11 cellular contexts compared by ENCODE assay signal in genomic region chr6:148272084-148272483, GRCh38.
A peak's percentile ranks its signal among the peaks of the same experiment; 100 is the strongest.
DNase-seq lines count a peak whose midpoint lies in the region; ATAC-seq and TF ChIP-seq lines count a peak whose summit lies in the region.
"Had no signal": no experiment of that assay in that cellular context is flagged by ENCODE, and none has a peak within 500 bp of the region (broad histone marks: within the 10 kb centered on the region; RNA-seq: fewer than 3 reads in every experiment).

No MANE protein-coding gene starts in this region.

- H3K4ac ChIP-seq in neuronal stem cell (ENCODE audit: low read length), result no peak overlapping the region

- TF ChIP-seq CTCF in fibroblast of lung (conservative IDR thresholded peaks at IDR 0.05 in 1 of 2, IDR thresholded peaks at IDR 0.05 in 1 of 2; ENCODE audit: low read depth in 1 of 2, low read length in 2 of 2), result no peak

- no peak overlapping the region for H2BK15ac ChIP-seq in neuronal stem cell (ENCODE audit: low read length)

- H3K27ac ChIP-seq in SJSA1, result peak overlapping the region; percentile 79
- H3K27ac ChIP-seq in fibroblast of lung (ENCODE audit: insufficient read depth, low read length), result peak overlapping the region; percentile 83
- H3K27ac ChIP-seq in neuronal stem cell (replicated peaks; ENCODE audit: low read length), result no peak overlapping the region

- H3K27me3 ChIP-seq in SJSA1 (replicated peaks) (no peaks in the 10 kb centered on the region), fibroblast of lung (ENCODE audit: control insufficient read depth, insufficient read depth, low read length) (no peaks in the 10 kb centered on the region), neuronal stem cell (ENCODE audit: control insufficient read depth in 3 of 3, insufficient read depth in 3 of 3, low read depth in 1 of 3, low read length in 3 of 3) (no peaks in the 10 kb centered on the region)
- H3K27me3 ChIP-seq: transverse colon had no signal

- H3K14ac ChIP-seq in neuronal stem cell (ENCODE audit: low read length), result no peak overlapping the region

- WGBS in neuronal stem cell (ENCODE audit: extremely low coverage in 2 of 2, insufficient read length in 2 of 2, insufficient replicate concordance in 1 of 2), 2 donors, result no CpG with 5 or more reads among the region's 5 CpGs

- H3K79me1 ChIP-seq in neuronal stem cell (ENCODE audit: low read depth, low read length), result peaks cover 1% of the 10 kb centered on the region

- H3K4me2 ChIP-seq in fibroblast of lung (ENCODE audit: extremely low read depth, insufficient read depth, low read length) (peak overlapping the region; percentile 63), neuronal stem cell (ENCODE audit: insufficient read depth, low read length, poor library complexity, severe bottlenecking) (no peak overlapping the region)

- H2BK5ac ChIP-seq in neuronal stem cell (ENCODE audit: low read length), result no peak overlapping the region

- no peak overlapping the region for H2AFZ ChIP-seq in fibroblast of lung (ENCODE audit: low read length)
- peak overlapping the region; percentile 61 for H2AFZ ChIP-seq in neuronal stem cell (ENCODE audit: low read length)

- H3K18ac ChIP-seq in neuronal stem cell (ENCODE audit: low read length), result no peak overlapping the region

- ATAC-seq in HG03025 (IDR thresholded peaks at IDR 0.05; ENCODE audit: low FRiP score, unreplicated experiment), result no peak
- ATAC-seq: activated T-cell treated with anti-CD3 and anti-CD28 coated beads, Interleukin-2, amount 50 U/mL, for 72 hours had no signal

- H3K36me3 ChIP-seq in SJSA1 (no peaks in the 10 kb centered on the region), fibroblast of lung (ENCODE audit: control insufficient read depth, insufficient read depth, low read length) (no peaks in the 10 kb centered on the region), neuronal stem cell (replicated peaks in 1 of 2; ENCODE audit: control insufficient read depth in 2 of 2, insufficient read depth in 2 of 2, low read length in 2 of 2) (no peaks in the 10 kb centered on the region)
- H3K36me3 ChIP-seq: transverse colon had no signal

- no peak overlapping the region for H4K8ac ChIP-seq in neuronal stem cell (ENCODE audit: low read depth, low read length)

- H2AK5ac ChIP-seq in neuronal stem cell (ENCODE audit: low read depth, low read length), result no peak overlapping the region

- H4K20me1 ChIP-seq in fibroblast of lung (ENCODE audit: control insufficient read depth, extremely low read depth, insufficient read depth, low read length), result no peaks in the 10 kb centered on the region

- H2BK120ac ChIP-seq in neuronal stem cell (ENCODE audit: low read depth, low read length), result no peak overlapping the region

- H3K79me2 ChIP-seq in fibroblast of lung (ENCODE audit: control insufficient read depth, insufficient read depth, low read length), result peaks cover 2% of the 10 kb centered on the region

- no peak overlapping the region for H3K23ac ChIP-seq in neuronal stem cell (ENCODE audit: low read depth, low read length, poor library complexity)

- H3K4me3 ChIP-seq in SJSA1 (0 out of 2 replicates have a peak overlapping the region, but pooled peaks have one; percentile 5), fibroblast of lung (replicated peaks in 1 of 4; ENCODE audit: control extremely low read depth in 1 of 4, insufficient read depth in 1 of 4, low read depth in 3 of 4, low read length in 4 of 4) (peak overlapping the region; percentile 17 to 48 (median 29)), neuronal stem cell (ENCODE audit: low read length in 2 of 2) (no peak overlapping the region)
- H3K4me3 ChIP-seq: transverse colon had no signal

- H3K9me3 ChIP-seq in SJSA1 (replicated peaks) (no peaks in the 10 kb centered on the region), fibroblast of lung (ENCODE audit: control insufficient read depth, insufficient read depth, low read depth, low read length) (no peaks in the 10 kb centered on the region), neuronal stem cell (replicated peaks in 1 of 2; ENCODE audit: control insufficient read depth in 2 of 2, insufficient read depth in 1 of 2, low read depth in 1 of 2, low read length in 2 of 2) (no peaks in the 10 kb centered on the region)
- H3K9me3 ChIP-seq: transverse colon had no signal

- DNase-seq in EH (ENCODE audit: low read depth) (peak; percentile 98), SJSA1 (ENCODE audit: low read depth in 1 of 2, low spot score in 2 of 2) (peak; percentile 46 to 73), fibroblast of lung (ENCODE audit: low read depth in 2 of 2) (peak; percentile 88 to 93), neuronal stem cell (ENCODE audit: low spot score) (no peak), cortex of kidney (lab: John Stamatoyannopoulos, UW) (no peak), midbrain (lab: John Stamatoyannopoulos, UW) (no peak)
- DNase-seq in stimulated activated CD8-positive, alpha-beta memory T cell treated with anti-CD3 and anti-CD28 coated beads, Interleukin-4, amount 100 ng/mL, for 48 hours, result no peak
- DNase-seq: activated T-cell treated with anti-CD3 and anti-CD28 coated beads, Interleukin-2, amount 50 U/mL, for 72 hours; NCI-H345; transverse colon had no signal

- H3K9ac ChIP-seq in fibroblast of lung (ENCODE audit: insufficient read depth, low read length) (no peak overlapping the region), neuronal stem cell (ENCODE audit: low read depth, low read length, poor library complexity) (no peak overlapping the region)

- H3K4me1 ChIP-seq in SJSA1 (replicated peaks), result peaks cover 45% of the 10 kb centered on the region
- peaks cover 7% of the 10 kb centered on the region for H3K4me1 ChIP-seq in fibroblast of lung (ENCODE audit: control insufficient read depth, extremely low read depth, insufficient read depth, low read length)
- H3K4me1 ChIP-seq in neuronal stem cell (ENCODE audit: control insufficient read depth in 2 of 2, insufficient read depth in 1 of 2, low read depth in 1 of 2, low read length in 2 of 2), result no peaks in the 10 kb centered on the region

- no peak overlapping the region for H2BK12ac ChIP-seq in neuronal stem cell (ENCODE audit: low read length)

- H4K91ac ChIP-seq in neuronal stem cell (ENCODE audit: low read depth, low read length, poor library complexity), result no peak overlapping the region

Comparison
In these comparisons a context has a peak if more than half of its experiments do, and no peak if none do; other contexts are left out.
1. DNase-seq: peak in EH (single experiment), SJSA1 (2 of 2) and fibroblast of lung (2 of 2); none in neuronal stem cell (single experiment), cortex of kidney (single experiment), stimulated activated CD8-positive, alpha-beta memory T cell treated with anti-CD3 and anti-CD28 coated beads, Interleukin-4, amount 100 ng/mL, for 48 hours (single experiment) and midbrain (single experiment).
2. H3K4me3 ChIP-seq: peak in SJSA1 (single experiment) and fibroblast of lung (4 of 4); none in neuronal stem cell (0 of 2).